In genomic region chr5:132369012-132369470, GRCh38 we compare ENCODE assay signal across 8 cellular contexts. TPM values are rescaled to one million over a fixed set of nuclear protein-coding genes. Genes with fewer than 3 reads are reported as not detected.
DNase-seq lines count a peak whose midpoint lies in the region; TF ChIP-seq lines count a peak whose summit lies in the region.

No MANE protein-coding gene starts in this region.

- intact Hi-C loops in activated CD4-positive, alpha-beta T cell treated with anti-CD3 and anti-CD28 coated beads, Interleukin-2, amount 10 ng/mL, durations not matched to agents 24 days and 14 days (cut with micrococcal nuclease), result loop anchor here (2.0 to 5.0 kb wide), 2 partner anchors 72 to 304 kb away; no protein-coding TSS in a partner anchor

- no peaks in the 10 kb centered on the region for H3K9me3 ChIP-seq in SJCRH30 (replicated peaks)

- H3K4me3 Mint-ChIP-seq in activated CD4-positive, alpha-beta T cell treated with anti-CD3 and anti-CD28 coated beads, Interleukin-2, amount 10 ng/mL, durations not matched to agents 24 days and 14 days, result peak overlapping the region; percentile 81

- H3K9ac ChIP-seq in rectal smooth muscle tissue (ENCODE audit: low read length), result peak overlapping the region; percentile 84

- H3K27ac Mint-ChIP-seq in activated CD4-positive, alpha-beta T cell treated with anti-CD3 and anti-CD28 coated beads, Interleukin-2, amount 10 ng/mL, durations not matched to agents 24 days and 14 days, result peak overlapping the region; percentile 47

- H3K4me1 Mint-ChIP-seq in activated CD4-positive, alpha-beta T cell treated with anti-CD3 and anti-CD28 coated beads, Interleukin-2, amount 10 ng/mL, durations not matched to agents 24 days and 14 days, result peaks cover 22% of the 10 kb centered on the region

- H3K36me3 Mint-ChIP-seq in activated CD4-positive, alpha-beta T cell treated with anti-CD3 and anti-CD28 coated beads, Interleukin-2, amount 10 ng/mL, durations not matched to agents 24 days and 14 days (ENCODE audit: low read depth), result no peaks in the 10 kb centered on the region

- peaks cover 15% of the 10 kb centered on the region; the same call in 1 of the 2 replicates for H3K4me1 ChIP-seq in SJCRH30
- peaks cover 7% of the 10 kb centered on the region for H3K4me1 ChIP-seq in rectal smooth muscle tissue (ENCODE audit: control insufficient read depth, insufficient read depth, low read length)

- no peaks in the 10 kb centered on the region for H3K27me3 Mint-ChIP-seq in activated CD4-positive, alpha-beta T cell treated with anti-CD3 and anti-CD28 coated beads, Interleukin-2, amount 10 ng/mL, durations not matched to agents 24 days and 14 days

- no peak for TF ChIP-seq CTCF in fibroblast of mammary gland (conservative IDR thresholded peaks at IDR 0.05; ENCODE audit: control insufficient read depth, insufficient read depth, low read depth, low read length)

- no peak for DNase-seq in activated CD4-positive, alpha-beta T cell treated with anti-CD3 and anti-CD28 coated beads, Interleukin-2, amount 10 ng/mL, durations not matched to agents 24 days and 14 days
- DNase-seq in activated CD4-positive, alpha-beta T cell treated with anti-CD3 and anti-CD28 coated beads for 1 hour, result no peak
- no peak for DNase-seq in SJCRH30
- DNase-seq in fibroblast of mammary gland (ENCODE audit: low read depth), result no peak
- no peak for DNase-seq in GM03348 (ENCODE audit: low spot score)
- no peak for DNase-seq in SW 1271 (lab: John Stamatoyannopoulos, UW)
- DNase-seq in activated effector memory CD4-positive, alpha-beta T cell treated with anti-CD3 and anti-CD28 coated beads, Interleukin-2, amount 50 U/mL, for 16 hours, result no peak

- H3K4me3 ChIP-seq in SJCRH30 (peak overlapping the region; percentile 54), fibroblast of mammary gland (ENCODE audit: control insufficient read depth, low read depth, low read length) (peak overlapping the region; percentile 57), rectal smooth muscle tissue (ENCODE audit: low read length) (peak overlapping the region; percentile 84)

- H3K27me3 ChIP-seq in SJCRH30 (no peaks in the 10 kb centered on the region), rectal smooth muscle tissue (ENCODE audit: control insufficient read depth, insufficient read depth, low read length) (no peaks in the 10 kb centered on the region)

- H3K36me3 ChIP-seq in SJCRH30, result no peaks in the 10 kb centered on the region
- H3K36me3 ChIP-seq in rectal smooth muscle tissue (ENCODE audit: control insufficient read depth, insufficient read depth, low read length), result no peaks in the 10 kb centered on the region

- H3K27ac ChIP-seq in SJCRH30 (no peak overlapping the region; the same call in 1 of the 2 replicates), rectal smooth muscle tissue (ENCODE audit: low read depth, low read length) (peak overlapping the region; percentile 83)

- H3K9me3 Mint-ChIP-seq in activated CD4-positive, alpha-beta T cell treated with anti-CD3 and anti-CD28 coated beads, Interleukin-2, amount 10 ng/mL, durations not matched to agents 24 days and 14 days, result no peaks in the 10 kb centered on the region

RNA-seq across cellular contexts. Expression of gene SLC22A5, which starts 0.5 kb away (rescaled TPM):
- total RNA-seq in activated CD4-positive, alpha-beta T cell treated with anti-CD3 and anti-CD28 coated beads, Interleukin-2, amount 10 ng/mL, durations not matched to agents 24 days and 14 days, result 4.9 and 5.5 TPM in 2 replicates
- total RNA-seq in SJCRH30 (2014; rRNA removed; shearing (Covaris generic)), result 0.13 and 0.47 TPM in 2 replicates
